1 cellular context compared by ENCODE assay signal in the genomic region with DNA sequence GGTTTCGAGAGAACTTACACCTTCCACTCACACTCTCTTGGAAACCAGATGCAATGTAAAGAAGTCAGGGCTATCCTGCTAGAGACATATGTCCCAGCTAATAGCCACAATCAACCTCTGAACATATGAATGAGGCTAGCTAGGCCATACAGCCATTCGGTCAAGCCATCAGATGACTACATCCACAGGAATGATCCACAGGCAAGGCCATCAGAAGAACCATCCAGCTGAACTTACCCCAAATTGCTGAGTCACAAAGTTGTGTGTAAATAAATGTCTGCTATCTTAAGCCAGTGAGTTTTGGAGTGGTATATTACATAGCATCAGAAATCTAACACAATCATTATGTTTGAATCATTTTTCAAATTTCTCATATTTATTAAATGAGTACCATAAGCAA.
TF ChIP-seq lines count a peak whose summit lies in the region.

No MANE protein-coding gene starts in this region.

TF ChIP-seq in IMR-90, 13 proteins besides CTCF, POLR2A, EP300 and RAD21:
- TF ChIP-seq MAFK (IDR thresholded peaks at IDR 0.05; ENCODE audit: low read depth, low read length) (peak; percentile 21; the same call in 1 of the 2 replicates), MXI1 (IDR thresholded peaks at IDR 0.05; ENCODE audit: borderline replicate concordance, low read depth, low read length) (no peak), NFE2L2 (IDR thresholded peaks at IDR 0.05; ENCODE audit: low read depth, low read length) (peak; percentile 83)
